Comparison of ENCODE assay signal across 1 cellular context in genomic region chr1:81873946-81874345, GRCh38.
TF ChIP-seq lines count a peak whose summit lies in the region.

No MANE protein-coding gene starts in this region.

TF ChIP-seq in WTC11, 78 proteins besides CTCF, POLR2A, EP300 and RAD21 (continued from another document):
- TF ChIP-seq ATF2 (CRISPR knock-in tag; IDR thresholded peaks at IDR 0.05; ENCODE audit: borderline replicate concordance, low read depth): no peak
- TF ChIP-seq ZSCAN18 (CRISPR knock-in tag; IDR thresholded peaks at IDR 0.05): no peak
- no peak for TF ChIP-seq FOXP1 (CRISPR knock-in tag; IDR thresholded peaks at IDR 0.05; ENCODE audit: borderline replicate concordance)
- TF ChIP-seq MYBL2 (CRISPR knock-in tag; IDR thresholded peaks at IDR 0.05): no peak
- no peak for TF ChIP-seq NR3C1 (CRISPR knock-in tag; conservative IDR thresholded peaks at IDR 0.05; ENCODE audit: low read depth)
- no peak for TF ChIP-seq ZNF317 (CRISPR knock-in tag; IDR thresholded peaks at IDR 0.05; ENCODE audit: borderline replicate concordance, low read depth)
- no peak for TF ChIP-seq USF1 (CRISPR knock-in tag; IDR thresholded peaks at IDR 0.05)
- TF ChIP-seq ZNF138 (CRISPR knock-in tag; conservative IDR thresholded peaks at IDR 0.05): no peak
- no peak for TF ChIP-seq ELF4 (CRISPR knock-in tag; IDR thresholded peaks at IDR 0.05; ENCODE audit: low read depth)
- no peak for TF ChIP-seq GABPB1 (CRISPR knock-in tag; IDR thresholded peaks at IDR 0.05)
- TF ChIP-seq ZNF423 (CRISPR knock-in tag; IDR thresholded peaks at IDR 0.05): no peak
- TF ChIP-seq ZMAT4 (CRISPR knock-in tag; IDR thresholded peaks at IDR 0.05): no peak
- TF ChIP-seq ZNF671 (CRISPR knock-in tag; IDR thresholded peaks at IDR 0.05): no peak
